Comparison of ENCODE assay signal across 13 cellular contexts in genomic region chr7:84085147-84085546, GRCh38.
DNase-seq lines count a peak whose midpoint lies in the region; ATAC-seq and TF ChIP-seq lines count a peak whose summit lies in the region.
"Had no signal": no experiment of that assay in that cellular context is flagged by ENCODE, and none has a peak within 500 bp of the region (broad histone marks: within the 10 kb centered on the region; RNA-seq: fewer than 3 reads in every experiment).

No MANE protein-coding gene starts in this region.

- TF ChIP-seq POLR2A in erythroblast (IDR thresholded peaks at IDR 0.05; ENCODE audit: low read length) (no peak), suprapubic skin (IDR thresholded peaks at IDR 0.05) (no peak)

- H3K9me3 ChIP-seq in suprapubic skin (no peaks in the 10 kb centered on the region), aorta (ENCODE audit: control insufficient read depth, low read length) (no peaks in the 10 kb centered on the region)

- no peaks in the 10 kb centered on the region for H3K27me3 Mint-ChIP-seq in mesothelial cell of epicardium (ENCODE audit: low read depth)

- peak overlapping the region; percentile 41 for H3K27ac Mint-ChIP-seq in mesothelial cell of epicardium
- H3K27ac Mint-ChIP-seq: CD4-positive, CD25-positive, alpha-beta regulatory T cell had no signal

- H3K9me3 Mint-ChIP-seq in mesothelial cell of epicardium: peaks cover 3% of the 10 kb centered on the region

- TF ChIP-seq CTCF in mesothelial cell of epicardium (IDR thresholded peaks at IDR 0.05; ENCODE audit: unreplicated experiment) (no peak), suprapubic skin (IDR thresholded peaks at IDR 0.05) (no peak)

- H3K27ac ChIP-seq in suprapubic skin (no peak overlapping the region), aorta (ENCODE audit: low read depth in 1 of 2, low read length in 2 of 2) (no peak overlapping the region)
- H3K27ac ChIP-seq: epithelial cell of prostate had no signal

- H3K4me3 Mint-ChIP-seq in mesothelial cell of epicardium: no peak overlapping the region
- H3K4me3 Mint-ChIP-seq: CD4-positive, CD25-positive, alpha-beta regulatory T cell had no signal

- H3K4me1 Mint-ChIP-seq in mesothelial cell of epicardium: peaks cover 21% of the 10 kb centered on the region

- H3K36me3 Mint-ChIP-seq in mesothelial cell of epicardium: no peaks in the 10 kb centered on the region
- H3K36me3 Mint-ChIP-seq: CD4-positive, CD25-positive, alpha-beta regulatory T cell had no signal

- ATAC-seq in aorta (ENCODE audit: low FRiP score) (no peak), GM21825 (IDR thresholded peaks at IDR 0.05; ENCODE audit: unreplicated experiment) (no peak)

- DNase-seq in EL (peak; percentile 61), Kasumi-1 (lab: John Stamatoyannopoulos, UW) (peak; percentile 9 to 17), amniotic epithelial cell (ENCODE audit: low read depth) (peak; percentile 26), mesothelial cell of epicardium (ENCODE audit: low spot score in 2 of 2, unreplicated experiment in 2 of 2) (no peak), erythroblast (lab: John Stamatoyannopoulos, UW) (no peak), suprapubic skin (ENCODE audit: low spot score in 2 of 2) (no peak), aorta (no peak)
- DNase-seq: activated CD4-positive, alpha-beta T cell treated with anti-CD3 and anti-CD28 coated beads for 4 hours; caudate nucleus; CD4-positive, CD25-positive, alpha-beta regulatory T cell; NCI-H1417 treated with DMSO at 0.1 percent for 48 hours had no signal

- 6% methylated on average over 1 of the region's 1 CpG for WGBS in suprapubic skin
- 10 to 23% methylated on average over 1 of the region's 1 CpG for WGBS in aorta, 2 donors

- intact Hi-C loops in aorta (cut with DNase I): no loop called here

- H3K36me3 ChIP-seq in suprapubic skin (no peaks in the 10 kb centered on the region), aorta (ENCODE audit: control insufficient read depth in 1 of 2, insufficient read depth in 2 of 2, low read length in 1 of 2) (no peaks in the 10 kb centered on the region)

- no peaks in the 10 kb centered on the region for H3K27me3 ChIP-seq in suprapubic skin
- H3K27me3 ChIP-seq in aorta (ENCODE audit: control insufficient read depth in 1 of 2, insufficient read depth in 2 of 2, low read length in 1 of 2): no peaks in the 10 kb centered on the region

- no peak for TF ChIP-seq EP300 in suprapubic skin (IDR thresholded peaks at IDR 0.05)

- H3K4me1 ChIP-seq in suprapubic skin (no peaks in the 10 kb centered on the region), aorta (ENCODE audit: control insufficient read depth in 1 of 2, insufficient read depth in 2 of 2, low read length in 2 of 2) (no peaks in the 10 kb centered on the region)

- H3K4me3 ChIP-seq in suprapubic skin (no peak overlapping the region), aorta (ENCODE audit: low read length in 2 of 2) (no peak overlapping the region)

Comparison
In these comparisons a context has a peak if more than half of its experiments do, and no peak if none do; other contexts are left out.
1. DNase-seq: peak in EL (single experiment), Kasumi-1 (2 of 2) and amniotic epithelial cell (single experiment); none in mesothelial cell of epicardium (0 of 2), erythroblast (0 of 2), suprapubic skin (0 of 2) and aorta (0 of 2).